Comparison of ENCODE assay signal across 24 cellular contexts in the genomic region with DNA sequence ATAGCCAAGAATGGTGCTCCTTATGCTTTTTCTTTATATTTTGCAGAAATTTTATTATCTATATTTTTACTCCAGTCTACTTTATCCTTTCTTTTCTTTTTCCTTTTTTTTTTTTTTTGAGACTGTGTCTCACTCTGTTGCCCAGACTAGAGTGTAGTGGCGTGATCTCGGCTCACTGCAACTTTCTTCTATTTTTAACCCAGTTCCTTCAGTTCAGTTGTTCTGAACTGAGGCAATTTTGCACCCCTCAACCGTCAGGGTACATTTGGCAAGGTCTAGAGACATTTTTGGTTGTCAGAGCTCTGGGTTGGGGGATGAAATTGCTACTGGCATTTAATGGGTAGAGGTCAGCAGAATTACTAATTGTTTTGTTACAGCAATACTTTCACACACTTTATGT.
A peak's percentile ranks its signal among the peaks of the same experiment; 100 is the strongest.
DNase-seq lines count a peak whose midpoint lies in the region; ATAC-seq, FAIRE-seq and TF ChIP-seq lines count a peak whose summit lies in the region.
"Had no signal": no experiment of that assay in that cellular context is flagged by ENCODE, and none has a peak within 500 bp of the region (broad histone marks: within the 10 kb centered on the region; RNA-seq: fewer than 3 reads in every experiment).

No MANE protein-coding gene starts in this region.

- no peaks in the 10 kb centered on the region for H3K9me1 ChIP-seq in keratinocyte (ENCODE audit: control insufficient read depth, extremely low read depth, insufficient read depth, low read length)

- H3K9me2 ChIP-seq in DOHH2 (replicated peaks; ENCODE audit: control insufficient read depth, low read length): no peaks in the 10 kb centered on the region

- CTCF ChIA-PET in A549 (lab: Yijun Ruan, JAX): interaction anchor here (0.6 to 3.4 kb wide), 3 partner anchors 9 to 155 kb away, joined by 3 to 12 read pairs (median 3); a partner anchor contains a TSS
- CTCF ChIA-PET in WTC11 (lab: Charles Lee): no interaction called here
- CTCF ChIA-PET in CD8-positive, alpha-beta memory T cell (lab: Charles Lee): no interaction called here

- dilution Hi-C loops in keratinocyte (cut with MboI; ENCODE audit: extremely low pct_ligation_motif_present, low sequenced_read_pairs): no loop called here

- H4K20me1 ChIP-seq in DOHH2 (ENCODE audit: control insufficient read depth, insufficient read depth, low read depth, low read length) (no peaks in the 10 kb centered on the region), keratinocyte (ENCODE audit: control insufficient read depth, extremely low read depth, insufficient read depth, low read length) (no peaks in the 10 kb centered on the region)

- H3K4me3 Mint-ChIP-seq in WTC11: no peak overlapping the region
- H3K4me3 Mint-ChIP-seq in CD8-positive, alpha-beta memory T cell: no peak overlapping the region
- H3K4me3 Mint-ChIP-seq in stimulated activated memory B cell treated with anti-CD40 and anti-IgM and Interleukin-4, amounts not matched to agents 10 μg/mL and 1 μg/mL and 100 μg/mL, for 72 hours: no peak overlapping the region
- H3K4me3 Mint-ChIP-seq in activated T-helper 1 cell treated with anti-CD3 and anti-CD28 coated beads, Interleukin-12 subunit alpha, Interleukin-12 subunit beta, Interleukin-2, Interleukin-4 antibody, amounts not matched to agents 30 ng/mL and 10 ng/mL and 1 ng/mL, durations not matched to agents 14 hours and 24 hours and 36 hours: no peak overlapping the region
- H3K4me3 Mint-ChIP-seq: activated CD8-positive, alpha-beta memory T cell treated with anti-CD3 and anti-CD28 coated beads, Interleukin-2, amount 10 ng/mL, durations not matched to agents 7 days and 5 days; activated naive CD8-positive, alpha-beta T cell; activated T-helper 17 cell treated with anti-CD3 and anti-CD28 coated beads, Interleukin-2, amount 50 U/mL, for 72 hours; CD8-positive, alpha-beta T cell; effector memory CD8-positive, alpha-beta T cell; memory B cell; T-helper 1 cell treated with Interleukin-12 subunit alpha and Interleukin-12 subunit beta and Interleukin-4 antibody, amounts not matched to agents 30 μg/mL and 1 μg/mL, for 36 hours had no signal

- FAIRE-seq in A549 (lab: Jason Lieb, UNC): no peak
- no peak for FAIRE-seq in keratinocyte (lab: Jason Lieb, UNC)
- FAIRE-seq: HTR-8/SVneo, urothelium cell line had no signal

- no peak for TF ChIP-seq RAD21 in A549 (conservative IDR thresholded peaks at IDR 0.05 in 1 of 2, IDR thresholded peaks at IDR 0.05 in 1 of 2)

- 88% methylated on average over 3 of the region's 3 CpGs for WGBS in A549 (ENCODE audit: missing lambda C conversion rate)

- peaks cover 13% of the 10 kb centered on the region for H3K79me2 ChIP-seq in DOHH2 (ENCODE audit: control insufficient read depth, low read length)
- H3K79me2 ChIP-seq in keratinocyte (ENCODE audit: control insufficient read depth, insufficient read depth, low read length): peaks cover 72% of the 10 kb centered on the region

- no peaks in the 10 kb centered on the region for H3K27me3 Mint-ChIP-seq in WTC11 (ENCODE audit: low read depth)
- no peaks in the 10 kb centered on the region for H3K27me3 Mint-ChIP-seq in CD8-positive, alpha-beta memory T cell
- H3K27me3 Mint-ChIP-seq in stimulated activated memory B cell treated with anti-CD40 and anti-IgM and Interleukin-4, amounts not matched to agents 10 μg/mL and 1 μg/mL and 100 μg/mL, for 72 hours: no peaks in the 10 kb centered on the region
- no peaks in the 10 kb centered on the region for H3K27me3 Mint-ChIP-seq in activated T-helper 1 cell treated with anti-CD3 and anti-CD28 coated beads, Interleukin-12 subunit alpha, Interleukin-12 subunit beta, Interleukin-2, Interleukin-4 antibody, amounts not matched to agents 30 ng/mL and 10 ng/mL and 1 ng/mL, durations not matched to agents 14 hours and 24 hours and 36 hours (ENCODE audit: insufficient read depth)
- H3K27me3 Mint-ChIP-seq: activated CD8-positive, alpha-beta memory T cell treated with anti-CD3 and anti-CD28 coated beads, Interleukin-2, amount 10 ng/mL, durations not matched to agents 7 days and 5 days; activated naive CD8-positive, alpha-beta T cell; activated T-helper 17 cell treated with anti-CD3 and anti-CD28 coated beads, Interleukin-2, amount 50 U/mL, for 72 hours; effector memory CD8-positive, alpha-beta T cell; memory B cell had no signal

- no peaks in the 10 kb centered on the region for H3K9me3 Mint-ChIP-seq in WTC11
- no peaks in the 10 kb centered on the region for H3K9me3 Mint-ChIP-seq in CD8-positive, alpha-beta memory T cell
- H3K9me3 Mint-ChIP-seq in stimulated activated memory B cell treated with anti-CD40 and anti-IgM and Interleukin-4, amounts not matched to agents 10 μg/mL and 1 μg/mL and 100 μg/mL, for 72 hours: no peaks in the 10 kb centered on the region
- no peaks in the 10 kb centered on the region for H3K9me3 Mint-ChIP-seq in activated T-helper 1 cell treated with anti-CD3 and anti-CD28 coated beads, Interleukin-12 subunit alpha, Interleukin-12 subunit beta, Interleukin-2, Interleukin-4 antibody, amounts not matched to agents 30 ng/mL and 10 ng/mL and 1 ng/mL, durations not matched to agents 14 hours and 24 hours and 36 hours
- H3K9me3 Mint-ChIP-seq: activated T-helper 17 cell treated with anti-CD3 and anti-CD28 coated beads, Interleukin-2, amount 50 U/mL, for 72 hours; CD8-positive, alpha-beta T cell; effector memory CD8-positive, alpha-beta T cell; memory B cell; T-helper 1 cell treated with Interleukin-12 subunit alpha and Interleukin-12 subunit beta and Interleukin-4 antibody, amounts not matched to agents 30 μg/mL and 1 μg/mL, for 36 hours had no signal

- no peak overlapping the region for H2AFZ ChIP-seq in keratinocyte (ENCODE audit: control insufficient read depth, low read length)

- H3K36me3 ChIP-seq in DOHH2 (ENCODE audit: control insufficient read depth, low read length) (no peaks in the 10 kb centered on the region), keratinocyte (ENCODE audit: control insufficient read depth in 2 of 2, extremely low read depth in 1 of 2, insufficient read depth in 2 of 2, low read length in 2 of 2) (peaks cover 0 to 4% of the 10 kb centered on the region in 2 experiments)
- H3K36me3 ChIP-seq in CD8-positive, alpha-beta memory T cell (ENCODE audit: insufficient read depth, low read length): no peaks in the 10 kb centered on the region

- TF ChIP-seq CTCF in A549 (IDR thresholded peaks at IDR 0.05): no peak
- no peak for TF ChIP-seq CTCF in DOHH2 (IDR thresholded peaks at IDR 0.05; ENCODE audit: low read depth, low read length, poor library complexity, severe bottlenecking)
- no peak for TF ChIP-seq CTCF in WTC11 (IDR thresholded peaks at IDR 0.05)
- no peak for TF ChIP-seq CTCF in keratinocyte (optimal IDR thresholded peaks at IDR 0.05 in 1 of 3, IDR thresholded peaks at IDR 0.05 in 1 of 3, conservative IDR thresholded peaks at IDR 0.05 in 1 of 3; ENCODE audit: extremely low read depth in 1 of 3, insufficient read depth in 2 of 3, low read length in 3 of 3)

- TF ChIP-seq POLR2A in A549 (IDR thresholded peaks at IDR 0.05; ENCODE audit: low read length): no peak

- H3K4me1 Mint-ChIP-seq in WTC11: peaks cover 20% of the 10 kb centered on the region
- H3K4me1 Mint-ChIP-seq in CD8-positive, alpha-beta memory T cell: peaks cover 5 to 13% (median 5%) of the 10 kb centered on the region in 3 donors
- peaks cover 13% of the 10 kb centered on the region for H3K4me1 Mint-ChIP-seq in stimulated activated memory B cell treated with anti-CD40 and anti-IgM and Interleukin-4, amounts not matched to agents 10 μg/mL and 1 μg/mL and 100 μg/mL, for 72 hours
- H3K4me1 Mint-ChIP-seq in activated T-helper 1 cell treated with anti-CD3 and anti-CD28 coated beads, Interleukin-12 subunit alpha, Interleukin-12 subunit beta, Interleukin-2, Interleukin-4 antibody, amounts not matched to agents 30 ng/mL and 10 ng/mL and 1 ng/mL, durations not matched to agents 14 hours and 24 hours and 36 hours (ENCODE audit: low read depth): peaks cover 4% of the 10 kb centered on the region

- H3K27ac Mint-ChIP-seq in WTC11: peak overlapping the region; percentile 71; the same call in 1 of the 2 replicates
- H3K27ac Mint-ChIP-seq in CD8-positive, alpha-beta memory T cell: no peak overlapping the region
- H3K27ac Mint-ChIP-seq in stimulated activated memory B cell treated with anti-CD40 and anti-IgM and Interleukin-4, amounts not matched to agents 10 μg/mL and 1 μg/mL and 100 μg/mL, for 72 hours: no peak overlapping the region
- no peak overlapping the region for H3K27ac Mint-ChIP-seq in activated T-helper 1 cell treated with anti-CD3 and anti-CD28 coated beads, Interleukin-12 subunit alpha, Interleukin-12 subunit beta, Interleukin-2, Interleukin-4 antibody, amounts not matched to agents 30 ng/mL and 10 ng/mL and 1 ng/mL, durations not matched to agents 14 hours and 24 hours and 36 hours
- H3K27ac Mint-ChIP-seq: activated CD8-positive, alpha-beta memory T cell treated with anti-CD3 and anti-CD28 coated beads, Interleukin-2, amount 10 ng/mL, durations not matched to agents 7 days and 5 days; activated T-helper 17 cell treated with anti-CD3 and anti-CD28 coated beads, Interleukin-2, amount 50 U/mL, for 72 hours; CD8-positive, alpha-beta T cell; effector memory CD8-positive, alpha-beta T cell; memory B cell; T-helper 1 cell treated with Interleukin-12 subunit alpha and Interleukin-12 subunit beta and Interleukin-4 antibody, amounts not matched to agents 30 μg/mL and 1 μg/mL, for 36 hours had no signal

- no peaks in the 10 kb centered on the region for H3K36me3 Mint-ChIP-seq in WTC11
- H3K36me3 Mint-ChIP-seq in CD8-positive, alpha-beta memory T cell: peaks cover 0 to 2% (median 0%) of the 10 kb centered on the region in 3 donors
- H3K36me3 Mint-ChIP-seq in stimulated activated memory B cell treated with anti-CD40 and anti-IgM and Interleukin-4, amounts not matched to agents 10 μg/mL and 1 μg/mL and 100 μg/mL, for 72 hours: no peaks in the 10 kb centered on the region
- peaks cover 1% of the 10 kb centered on the region for H3K36me3 Mint-ChIP-seq in activated T-helper 1 cell treated with anti-CD3 and anti-CD28 coated beads, Interleukin-12 subunit alpha, Interleukin-12 subunit beta, Interleukin-2, Interleukin-4 antibody, amounts not matched to agents 30 ng/mL and 10 ng/mL and 1 ng/mL, durations not matched to agents 14 hours and 24 hours and 36 hours (ENCODE audit: low read depth)
- H3K36me3 Mint-ChIP-seq: activated CD8-positive, alpha-beta memory T cell treated with anti-CD3 and anti-CD28 coated beads, Interleukin-2, amount 10 ng/mL, durations not matched to agents 7 days and 5 days; memory B cell had no signal

- DNase-seq in A549 (ENCODE audit: low read depth in 1 of 2, low spot score in 1 of 2): no peak
- DNase-seq in WTC11 (ENCODE audit: low spot score): no peak
- no peak for DNase-seq in keratinocyte (ENCODE audit: low read depth, low spot score)
- no peak for DNase-seq in LoVo (ENCODE audit: low spot score)
- DNase-seq in CD8-positive, alpha-beta memory T cell: no peak
- no peak for DNase-seq in activated T-helper 1 cell treated with anti-CD3 and anti-CD28 coated beads, Interleukin-12 subunit alpha, Interleukin-12 subunit beta, Interleukin-2, Interleukin-4 antibody, amounts not matched to agents 30 ng/mL and 10 ng/mL and 1 ng/mL, durations not matched to agents 14 hours and 24 hours and 36 hours (ENCODE audit: low spot score)
- DNase-seq: activated CD4-positive, alpha-beta T cell treated with anti-CD3 and anti-CD28 coated beads for 4 hours; activated CD8-positive, alpha-beta memory T cell treated with anti-CD3 and anti-CD28 coated beads, Interleukin-2, amount 10 ng/mL, durations not matched to agents 7 days and 5 days; CD8-positive, alpha-beta T cell; DMS79 treated with DMSO at 0.1 percent for 48 hours; effector memory CD8-positive, alpha-beta T cell; NCI-H1105 treated with DMSO at 0.1 percent for 48 hours; NCI-H2029 treated with DMSO at 0.1 percent for 48 hours; NCI-H82; retina; stimulated activated CD4-positive, alpha-beta T cell treated with anti-CD3 and anti-CD28 coated beads, Interleukin-12 subunit alpha, Interleukin-12 subunit beta, amount 100 ng/mL, for 4 hours had no signal

- POLR2A ChIA-PET in A549 (lab: Yijun Ruan, JAX) (no interaction called here), WTC11 (lab: Charles Lee) (interaction anchor here (0.6 kb wide), 1 partner anchor 50 kb away, joined by 4 read pairs; no protein-coding TSS in a partner anchor)
- POLR2A ChIA-PET in CD8-positive, alpha-beta memory T cell (lab: Charles Lee): no interaction called here

- H3F3A ChIP-seq in DOHH2 (ENCODE audit: control insufficient read depth, insufficient read depth): no peaks in the 10 kb centered on the region

- no peak for TF ChIP-seq EP300 in A549 (IDR thresholded peaks at IDR 0.05)

- ATAC-seq in A549 (no peak), WTC11 (no peak)
- ATAC-seq in stimulated activated memory B cell treated with anti-CD40 and anti-IgM and Interleukin-4, amounts not matched to agents 10 μg/mL and 1 μg/mL and 100 μg/mL, for 72 hours: no peak
- ATAC-seq: activated CD8-positive, alpha-beta memory T cell treated with anti-CD3 and anti-CD28 coated beads, Interleukin-2, amount 10 ng/mL, durations not matched to agents 7 days and 5 days; CD8-positive, alpha-beta T cell; effector memory CD8-positive, alpha-beta T cell had no signal

- H3K27me3 ChIP-seq in DOHH2 (ENCODE audit: control insufficient read depth, low read length): no peaks in the 10 kb centered on the region
- H3K27me3 ChIP-seq in keratinocyte (ENCODE audit: control insufficient read depth, extremely low read depth, insufficient read depth, low read length): no peaks in the 10 kb centered on the region
- no peaks in the 10 kb centered on the region for H3K27me3 ChIP-seq in CD8-positive, alpha-beta memory T cell (ENCODE audit: insufficient read depth, low read length, poor library complexity, severe bottlenecking)

- no peak overlapping the region for H3K4me3 ChIP-seq in A549
- peak overlapping the region; percentile 7; the same call in 1 of the 2 replicates for H3K4me3 ChIP-seq in DOHH2 (ENCODE audit: low read length)
- no peak overlapping the region for H3K4me3 ChIP-seq in keratinocyte (ENCODE audit: control insufficient read depth in 2 of 3, extremely low read depth in 1 of 3, insufficient read depth in 2 of 3, low read depth in 1 of 3, low read length in 3 of 3)
- no peak overlapping the region for H3K4me3 ChIP-seq in CD8-positive, alpha-beta memory T cell (ENCODE audit: low read length)

- intact Hi-C loops in activated T-helper 1 cell treated with anti-CD3 and anti-CD28 coated beads, Interleukin-12 subunit alpha, Interleukin-12 subunit beta, Interleukin-2, Interleukin-4 antibody, amounts not matched to agents 30 ng/mL and 10 ng/mL and 1 ng/mL, durations not matched to agents 14 hours and 24 hours and 36 hours (cut with micrococcal nuclease): no loop called here

- H3K9me3 ChIP-seq in A549 (no peaks in the 10 kb centered on the region), DOHH2 (ENCODE audit: control insufficient read depth, insufficient read depth, low read length) (no peaks in the 10 kb centered on the region), keratinocyte (ENCODE audit: control insufficient read depth, low read depth, low read length) (no peaks in the 10 kb centered on the region)
- no peaks in the 10 kb centered on the region for H3K9me3 ChIP-seq in CD8-positive, alpha-beta memory T cell (ENCODE audit: low read length)

- H3K9ac ChIP-seq in keratinocyte (ENCODE audit: control insufficient read depth, extremely low read depth, insufficient read depth, low read length): no peak overlapping the region

- H3K27ac ChIP-seq in A549 (peak overlapping the region; percentile 3 to 20; a peak in 2 of 6 replicates), DOHH2 (ENCODE audit: low read depth, low read length) (no peak overlapping the region), keratinocyte (ENCODE audit: control insufficient read depth, insufficient read depth, low read length) (peak overlapping the region; percentile 89)
- no peak overlapping the region for H3K27ac ChIP-seq in CD8-positive, alpha-beta memory T cell (ENCODE audit: low read depth, low read length)

- H3K4me1 ChIP-seq in A549 (peaks cover 46% of the 10 kb centered on the region), DOHH2 (ENCODE audit: control insufficient read depth, low read length) (peaks cover 23% of the 10 kb centered on the region), keratinocyte (ENCODE audit: control insufficient read depth, extremely low read depth, insufficient read depth, low read length) (peaks cover 25% of the 10 kb centered on the region)
- no peaks in the 10 kb centered on the region for H3K4me1 ChIP-seq in CD8-positive, alpha-beta memory T cell (ENCODE audit: insufficient read depth, low read length)

- H3K4me2 ChIP-seq in A549 (peak overlapping the region; percentile 31), DOHH2 (ENCODE audit: low read length) (peak overlapping the region; percentile 43), keratinocyte (ENCODE audit: control insufficient read depth, extremely low read depth, insufficient read depth, low read depth, low read length) (peak overlapping the region; percentile 56)

Comparison
In these comparisons a context has a peak if more than half of its experiments do, and no peak if none do; other contexts are left out.
1. H3K27ac ChIP-seq: peak in A549 (2 of 2) and keratinocyte (single experiment); none in DOHH2 (single experiment) and CD8-positive, alpha-beta memory T cell (single experiment).
2. Peak in every context shown above with its lines, with median percentiles within 50 percentile points of each other: H3K4me2 ChIP-seq.